Comparison of ENCODE assay signal across 22 cellular contexts in genomic region chr18:32454667-32455066, GRCh38. TPM values are rescaled to one million over a fixed set of nuclear protein-coding genes. Genes with fewer than 3 reads are reported as not detected.
DNase-seq lines count a peak whose midpoint lies in the region; ATAC-seq and TF ChIP-seq lines count a peak whose summit lies in the region.
"Had no signal": no experiment of that assay in that cellular context is flagged by ENCODE, and none has a peak within 500 bp of the region (broad histone marks: within the 10 kb centered on the region; RNA-seq: fewer than 3 reads in every experiment).

No MANE protein-coding gene starts in this region.

- no peaks in the 10 kb centered on the region for H3K36me3 Mint-ChIP-seq in mesothelial cell of epicardium
- H3K36me3 Mint-ChIP-seq: CD14-positive monocyte had no signal

- DNase-seq in G401 (ENCODE audit: low spot score) (peak; percentile 25), LHCN-M2 (ENCODE audit: low read depth) (peak; percentile 49), epithelial cell of esophagus (ENCODE audit: low read depth) (peak; percentile 14), omental fat pad (ENCODE audit: low spot score) (no peak), mesothelial cell of epicardium (ENCODE audit: low spot score in 2 of 2, unreplicated experiment in 2 of 2) (no peak), HuH-7 (ENCODE audit: low spot score) (no peak), NCI-H1105 (lab: John Stamatoyannopoulos, UW) (no peak)
- DNase-seq: activated CD4-positive, alpha-beta T cell treated with anti-CD3 and anti-CD28 coated beads for 48 hours; activated naive CD8-positive, alpha-beta T cell treated with anti-CD3 and anti-CD28 coated beads, Interleukin-2, amount 50 U/mL, for 24 hours; activated T-cell treated with anti-CD3 and anti-CD28 coated beads, Interleukin-2, amount 50 U/mL, for 4 hours; Calu3; heart right ventricle; NCI-H1092 treated with DMSO at 0.1 percent for 48 hours; NCI-H1930; NCI-H2227 treated with DMSO at 0.1 percent for 48 hours; right lobe of liver; stimulated activated naive CD4-positive, alpha-beta T cell treated with Interleukin-2 at 50 U/mL for 16 hours; T-helper 2 cell had no signal

- H3K27me3 Mint-ChIP-seq in mesothelial cell of epicardium (ENCODE audit: low read depth), result no peaks in the 10 kb centered on the region

- TF ChIP-seq CTCF in epithelial cell of esophagus (IDR thresholded peaks at IDR 0.05; ENCODE audit: insufficient read depth, low read depth, low read length, missing control alignments), result no peak
- no peak for TF ChIP-seq CTCF in omental fat pad (IDR thresholded peaks at IDR 0.05)
- TF ChIP-seq CTCF in mesothelial cell of epicardium (IDR thresholded peaks at IDR 0.05; ENCODE audit: unreplicated experiment), result no peak

- no peak overlapping the region for H3K4me3 Mint-ChIP-seq in mesothelial cell of epicardium
- H3K4me3 Mint-ChIP-seq: activated naive CD8-positive, alpha-beta T cell treated with anti-CD3 and anti-CD28 coated beads, Interleukin-2, amount 50 U/mL, for 24 hours; activated T-cell treated with anti-CD3 and anti-CD28 coated beads, Interleukin-2, amount 50 U/mL, for 4 hours; CD14-positive monocyte; neural crest cell had no signal

- peaks cover 5% of the 10 kb centered on the region for H3K4me1 Mint-ChIP-seq in mesothelial cell of epicardium
- H3K4me1 Mint-ChIP-seq: activated naive CD8-positive, alpha-beta T cell treated with anti-CD3 and anti-CD28 coated beads, Interleukin-2, amount 50 U/mL, for 24 hours had no signal

- peak; percentile 76 for ATAC-seq in omental fat pad (ENCODE audit: low FRiP score)
- ATAC-seq: activated naive CD8-positive, alpha-beta T cell treated with anti-CD3 and anti-CD28 coated beads, Interleukin-2, amount 50 U/mL, for 24 hours; activated T-cell treated with anti-CD3 and anti-CD28 coated beads, Interleukin-2, amount 50 U/mL, for 4 hours had no signal

- in situ Hi-C loops in G401 (cut with HindIII; ENCODE audit: low sequenced_read_pairs), result no loop called here

- no peak overlapping the region for H3K27ac Mint-ChIP-seq in mesothelial cell of epicardium
- H3K27ac Mint-ChIP-seq: activated naive CD8-positive, alpha-beta T cell treated with anti-CD3 and anti-CD28 coated beads, Interleukin-2, amount 50 U/mL, for 24 hours; CD14-positive monocyte had no signal

- no peak overlapping the region for H3K4me3 ChIP-seq in epithelial cell of esophagus (ENCODE audit: low read length)
- H3K4me3 ChIP-seq: heart right ventricle, lung, right lobe of liver, thoracic aorta had no signal

- H3K9me3 Mint-ChIP-seq in mesothelial cell of epicardium, result no peaks in the 10 kb centered on the region
- H3K9me3 Mint-ChIP-seq: activated naive CD8-positive, alpha-beta T cell treated with anti-CD3 and anti-CD28 coated beads, Interleukin-2, amount 50 U/mL, for 24 hours; activated T-cell treated with anti-CD3 and anti-CD28 coated beads, Interleukin-2, amount 50 U/mL, for 4 hours; CD14-positive monocyte; neural crest cell had no signal

RNA-seq across cellular contexts. Expression of gene GAREM1, which starts 16.0 kb away (rescaled TPM):
- total RNA-seq in G401 (2014; rRNA removed; shearing (Covaris generic)), result not detected in 2 replicates
- 3.1 and 3.8 TPM in 2 replicates for total RNA-seq in LHCN-M2 (2014; rRNA removed)
- polyA plus RNA-seq in LHCN-M2 (2012), result 1.5 TPM
- 10 to 100 TPM; 11.2 to 22.4 (median 13.8) TPM for total RNA-seq in omental fat pad
- total RNA-seq in mesothelial cell of epicardium, result 9.1 to 10.2 TPM (median 9.5 TPM) in 3 replicates
- polyA plus RNA-seq: CD14-positive monocyte had no signal

Comparison
In these comparisons a context has a peak if more than half of its experiments do, and no peak if none do; other contexts are left out.
1. DNase-seq: peak in G401 (single experiment), LHCN-M2 (single experiment) and epithelial cell of esophagus (single experiment); none in omental fat pad (single experiment), mesothelial cell of epicardium (0 of 2), HuH-7 (single experiment) and NCI-H1105 (single experiment).